Comparison of ENCODE assay signal across 11 cellular contexts in the genomic region with DNA sequence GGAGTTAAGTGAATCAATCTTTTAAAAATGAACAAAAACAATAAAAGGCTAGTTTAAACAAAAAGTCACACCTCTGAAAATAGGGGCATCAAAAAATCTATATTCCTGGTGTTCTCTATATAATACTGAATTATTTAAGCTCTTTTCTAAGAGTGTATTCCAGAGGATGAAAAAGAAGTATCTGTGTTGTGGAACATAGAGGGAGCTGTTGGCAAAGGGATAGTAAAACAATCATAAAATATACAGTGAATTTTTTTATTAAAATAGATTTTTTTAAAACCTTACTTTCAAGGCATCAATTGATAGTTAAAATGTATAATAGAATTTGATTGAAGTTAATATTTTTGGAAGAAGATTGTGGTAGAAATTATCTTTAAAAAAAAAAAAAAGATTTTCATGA.
A peak's percentile ranks its signal among the peaks of the same experiment; 100 is the strongest.
DNase-seq lines count a peak whose midpoint lies in the region; ATAC-seq and TF ChIP-seq lines count a peak whose summit lies in the region.
"Had no signal": no experiment of that assay in that cellular context is flagged by ENCODE, and none has a peak within 500 bp of the region (broad histone marks: within the 10 kb centered on the region; RNA-seq: fewer than 3 reads in every experiment).

No MANE protein-coding gene starts in this region.

- no peaks in the 10 kb centered on the region for H3K79me2 ChIP-seq in MM.1S (ENCODE audit: low read length)

- H3K9me3 Mint-ChIP-seq in progenitor cell of endocrine pancreas (ENCODE audit: low read depth): no peaks in the 10 kb centered on the region
- peaks cover 0 to 3% (median 0%) of the 10 kb centered on the region in 11 donors for H3K9me3 Mint-ChIP-seq in naive thymus-derived CD4-positive, alpha-beta T cell
- peaks cover 4% of the 10 kb centered on the region for H3K9me3 Mint-ChIP-seq in activated naive CD8-positive, alpha-beta T cell treated with anti-CD3 and anti-CD28 coated beads, Interleukin-2, amount 50 U/mL, for 24 hours
- H3K9me3 Mint-ChIP-seq: activated T-cell treated with anti-CD3 and anti-CD28 coated beads, Interleukin-2, amount 50 U/mL, for 4 hours; dendritic cell treated with granulocyte-macrophage colony-stimulating factor and Interleukin-4, amounts not matched to agents 40 ng/mL and 50 ng/mL, for 4 days had no signal

- CTCF ChIA-PET in naive thymus-derived CD4-positive, alpha-beta T cell (lab: Charles Lee): interaction anchor here (0.7 kb wide), 1 partner anchor 1200 kb away, joined by 3 read pairs; no protein-coding TSS in a partner anchor

- H3K9ac ChIP-seq in MM.1S (ENCODE audit: low read length): no peak overlapping the region

- no peak overlapping the region for H3K4me3 ChIP-seq in fibroblast of pulmonary artery (replicated peaks; ENCODE audit: low read depth, low read length)
- no peak overlapping the region for H3K4me3 ChIP-seq in naive thymus-derived CD4-positive, alpha-beta T cell (ENCODE audit: low read length)
- no peak overlapping the region for H3K4me3 ChIP-seq in MM.1S (ENCODE audit: low read length)

- no peak for ATAC-seq in naive thymus-derived CD4-positive, alpha-beta T cell
- ATAC-seq in activated naive CD8-positive, alpha-beta T cell treated with anti-CD3 and anti-CD28 coated beads, Interleukin-2, amount 50 U/mL, for 24 hours: no peak
- ATAC-seq: activated T-cell treated with anti-CD3 and anti-CD28 coated beads, Interleukin-2, amount 50 U/mL, for 4 hours had no signal

- TF ChIP-seq CTCF in fibroblast of pulmonary artery (IDR thresholded peaks at IDR 0.05; ENCODE audit: low read length, missing control alignments): peak; percentile 48
- TF ChIP-seq CTCF in progenitor cell of endocrine pancreas (IDR thresholded peaks at IDR 0.05; ENCODE audit: unreplicated experiment): peak; percentile 65
- no peak; the same call in 1 of the 2 replicates for TF ChIP-seq CTCF in MM.1S (IDR thresholded peaks at IDR 0.05; ENCODE audit: low read length)

- H3K27me3 ChIP-seq in naive thymus-derived CD4-positive, alpha-beta T cell (ENCODE audit: control insufficient read depth in 2 of 2, insufficient read depth in 2 of 2, low read length in 2 of 2): no peaks in the 10 kb centered on the region
- no peaks in the 10 kb centered on the region for H3K27me3 ChIP-seq in MM.1S (replicated peaks; ENCODE audit: insufficient read depth, low read length)

- no peak overlapping the region for H3K4me3 Mint-ChIP-seq in progenitor cell of endocrine pancreas (ENCODE audit: low read depth)
- H3K4me3 Mint-ChIP-seq in naive thymus-derived CD4-positive, alpha-beta T cell: no peak overlapping the region
- H3K4me3 Mint-ChIP-seq in activated naive CD8-positive, alpha-beta T cell treated with anti-CD3 and anti-CD28 coated beads, Interleukin-2, amount 50 U/mL, for 24 hours: no peak overlapping the region
- H3K4me3 Mint-ChIP-seq: activated T-cell treated with anti-CD3 and anti-CD28 coated beads, Interleukin-2, amount 50 U/mL, for 4 hours; dendritic cell treated with granulocyte-macrophage colony-stimulating factor and Interleukin-4, amounts not matched to agents 40 ng/mL and 50 ng/mL, for 4 days; memory B cell had no signal

- H3K4me1 ChIP-seq in naive thymus-derived CD4-positive, alpha-beta T cell (ENCODE audit: control insufficient read depth in 2 of 2, insufficient read depth in 2 of 2, low read length in 2 of 2): no peaks in the 10 kb centered on the region
- H3K4me1 ChIP-seq in MM.1S (ENCODE audit: low read length): no peaks in the 10 kb centered on the region

- H3K4me2 ChIP-seq in MM.1S (ENCODE audit: low read depth, low read length): no peak overlapping the region

- H2AFZ ChIP-seq in MM.1S (ENCODE audit: low read length): no peak overlapping the region

- no peaks in the 10 kb centered on the region for H3K36me3 ChIP-seq in naive thymus-derived CD4-positive, alpha-beta T cell (ENCODE audit: control insufficient read depth in 2 of 3, insufficient read depth in 3 of 3, low read length in 3 of 3)
- H3K36me3 ChIP-seq in MM.1S (replicated peaks; ENCODE audit: insufficient read depth, low read length): no peaks in the 10 kb centered on the region

- H3K9me2 ChIP-seq in MM.1S (replicated peaks; ENCODE audit: insufficient read depth, low read length): no peaks in the 10 kb centered on the region

- in situ Hi-C loops in G401 (cut with HindIII; ENCODE audit: low sequenced_read_pairs): no loop called here

- intact Hi-C loops in naive thymus-derived CD4-positive, alpha-beta T cell (cut with micrococcal nuclease): no loop called here

- H3K27ac ChIP-seq in naive thymus-derived CD4-positive, alpha-beta T cell (ENCODE audit: low read depth, low read length): no peak overlapping the region
- H3K27ac ChIP-seq in MM.1S (ENCODE audit: low read length): no peak overlapping the region

- H3K27me3 Mint-ChIP-seq in progenitor cell of endocrine pancreas: peaks cover 3% of the 10 kb centered on the region
- H3K27me3 Mint-ChIP-seq in naive thymus-derived CD4-positive, alpha-beta T cell: peaks cover 0 to 27% (median 5%) of the 10 kb centered on the region in 5 donors
- H3K27me3 Mint-ChIP-seq in activated naive CD8-positive, alpha-beta T cell treated with anti-CD3 and anti-CD28 coated beads, Interleukin-2, amount 50 U/mL, for 24 hours: peaks cover 3% of the 10 kb centered on the region
- H3K27me3 Mint-ChIP-seq: dendritic cell treated with granulocyte-macrophage colony-stimulating factor and Interleukin-4, amounts not matched to agents 40 ng/mL and 50 ng/mL, for 4 days; memory B cell had no signal

- H3K27ac Mint-ChIP-seq in progenitor cell of endocrine pancreas: no peak overlapping the region
- H3K27ac Mint-ChIP-seq in naive thymus-derived CD4-positive, alpha-beta T cell: no peak overlapping the region
- no peak overlapping the region for H3K27ac Mint-ChIP-seq in activated naive CD8-positive, alpha-beta T cell treated with anti-CD3 and anti-CD28 coated beads, Interleukin-2, amount 50 U/mL, for 24 hours
- H3K27ac Mint-ChIP-seq: dendritic cell treated with granulocyte-macrophage colony-stimulating factor and Interleukin-4, amounts not matched to agents 40 ng/mL and 50 ng/mL, for 4 days; memory B cell had no signal

- POLR2A ChIA-PET in naive thymus-derived CD4-positive, alpha-beta T cell (lab: Charles Lee): no interaction called here

- no peaks in the 10 kb centered on the region for H3K4me1 Mint-ChIP-seq in progenitor cell of endocrine pancreas (ENCODE audit: low read depth)
- H3K4me1 Mint-ChIP-seq in naive thymus-derived CD4-positive, alpha-beta T cell: peaks cover 0 to 2% (median 0%) of the 10 kb centered on the region in 7 donors
- peaks cover 3% of the 10 kb centered on the region for H3K4me1 Mint-ChIP-seq in activated naive CD8-positive, alpha-beta T cell treated with anti-CD3 and anti-CD28 coated beads, Interleukin-2, amount 50 U/mL, for 24 hours

- peak; percentile 7 for DNase-seq in G401 (ENCODE audit: low spot score)
- peak; percentile 39 for DNase-seq in OCI-M1 (lab: John Stamatoyannopoulos, UW)
- DNase-seq in fibroblast of pulmonary artery (ENCODE audit: low read depth): peak; percentile 62
- DNase-seq in progenitor cell of endocrine pancreas (ENCODE audit: low spot score, unreplicated experiment): no peak
- no peak for DNase-seq in naive thymus-derived CD4-positive, alpha-beta T cell
- DNase-seq in MM.1S: no peak
- DNase-seq in activated naive CD8-positive, alpha-beta T cell treated with anti-CD3 and anti-CD28 coated beads, Interleukin-2, amount 50 U/mL, for 24 hours: no peak
- no peak for DNase-seq in stimulated activated CD4-positive, alpha-beta T cell treated with anti-CD3 and anti-CD28 coated beads, Interleukin-4, amount 100 ng/mL, for 1 hour
- DNase-seq: activated T-cell treated with anti-CD3 and anti-CD28 coated beads, Interleukin-2, amount 50 U/mL, for 4 hours had no signal

- H3F3A ChIP-seq in MM.1S (ENCODE audit: insufficient read depth, low read length): peaks cover 4% of the 10 kb centered on the region

- H3K9me3 ChIP-seq in naive thymus-derived CD4-positive, alpha-beta T cell (ENCODE audit: control insufficient read depth in 2 of 3, low read length in 3 of 3): no peaks in the 10 kb centered on the region
- H3K9me3 ChIP-seq in MM.1S (replicated peaks; ENCODE audit: insufficient read depth, low read length): no peaks in the 10 kb centered on the region

- no peaks in the 10 kb centered on the region for H3K36me3 Mint-ChIP-seq in progenitor cell of endocrine pancreas (ENCODE audit: insufficient read depth)
- H3K36me3 Mint-ChIP-seq in naive thymus-derived CD4-positive, alpha-beta T cell: no peaks in the 10 kb centered on the region
- no peaks in the 10 kb centered on the region for H3K36me3 Mint-ChIP-seq in activated naive CD8-positive, alpha-beta T cell treated with anti-CD3 and anti-CD28 coated beads, Interleukin-2, amount 50 U/mL, for 24 hours (ENCODE audit: low read depth)
- H3K36me3 Mint-ChIP-seq: memory B cell had no signal

- H4K20me1 ChIP-seq in MM.1S (ENCODE audit: insufficient read depth, low read length): no peaks in the 10 kb centered on the region

Comparison
In these comparisons a context has a peak if more than half of its experiments do, and no peak if none do; other contexts are left out.
1. DNase-seq: peak in G401 (single experiment), OCI-M1 (single experiment) and fibroblast of pulmonary artery (single experiment); none in progenitor cell of endocrine pancreas (single experiment), naive thymus-derived CD4-positive, alpha-beta T cell (0 of 9), MM.1S (single experiment), activated naive CD8-positive, alpha-beta T cell treated with anti-CD3 and anti-CD28 coated beads, Interleukin-2, amount 50 U/mL, for 24 hours (single experiment) and stimulated activated CD4-positive, alpha-beta T cell treated with anti-CD3 and anti-CD28 coated beads, Interleukin-4, amount 100 ng/mL, for 1 hour (single experiment).